8 cellular contexts compared by ENCODE assay signal in the genomic region with DNA sequence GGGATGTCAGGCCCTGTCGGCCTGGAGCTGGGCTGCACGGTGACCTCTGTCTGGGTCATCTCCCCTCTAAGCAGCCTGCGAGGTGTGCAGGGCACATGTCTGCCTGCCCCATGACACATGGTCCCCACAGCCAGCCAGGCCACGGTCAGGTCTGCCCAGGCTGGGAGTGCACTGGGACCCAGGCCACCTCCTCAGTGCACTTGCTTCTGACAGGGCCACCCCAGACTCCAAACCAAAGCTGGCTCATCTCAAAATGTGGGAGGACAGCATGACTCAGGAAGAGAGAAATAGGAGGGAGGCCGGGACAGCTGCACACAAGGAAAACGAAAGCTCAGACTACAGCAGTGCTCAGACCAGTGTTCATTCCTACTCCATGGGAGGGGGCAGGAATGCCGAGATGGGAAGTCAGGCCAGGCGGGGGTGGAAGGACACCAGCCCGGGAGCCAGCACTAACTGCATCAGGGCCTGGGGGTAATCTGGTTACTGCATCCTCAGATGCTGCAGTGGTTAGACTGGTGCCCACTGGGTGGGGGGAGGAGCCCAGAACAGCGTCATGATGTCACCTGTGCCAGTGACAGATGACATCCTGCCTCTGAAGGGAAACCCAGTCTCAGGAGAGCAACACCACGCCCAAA. TPM values are rescaled to one million over a fixed set of nuclear protein-coding genes. Genes with fewer than 3 reads are reported as not detected.
A peak's percentile ranks its signal among the peaks of the same experiment; 100 is the strongest.
DNase-seq lines count a peak whose midpoint lies in the region; ATAC-seq lines count a peak whose summit lies in the region.

No MANE protein-coding gene starts in this region.

- H4K5ac ChIP-seq in mesendoderm (ENCODE audit: low read length): no peak overlapping the region

- H3K27me3 ChIP-seq in mesendoderm (ENCODE audit: insufficient read depth, low read length, poor library complexity): peaks cover 3% of the 10 kb centered on the region

- no peaks in the 10 kb centered on the region for H3K79me2 ChIP-seq in mesendoderm (ENCODE audit: control insufficient read depth, insufficient read depth, low read length)

- H3K23ac ChIP-seq in mesendoderm (ENCODE audit: low read length): no peak overlapping the region

- no peak overlapping the region for H2BK15ac ChIP-seq in mesendoderm (replicated peaks; ENCODE audit: low read depth)

- H3K4me2 ChIP-seq in mesendoderm (ENCODE audit: low read length): no peak overlapping the region

- in situ Hi-C loops in ACHN (cut with HindIII; ENCODE audit: low pct_ligation_motif_present, low pct_unique_long_range_greater_than_20kb, low sequenced_read_pairs): loop anchor here (25.0 kb wide), 1 partner anchor 485 kb away; a partner anchor contains a TSS

- no peak overlapping the region for H2BK5ac ChIP-seq in mesendoderm (ENCODE audit: low read length)

- no peak overlapping the region for H3K56ac ChIP-seq in mesendoderm (ENCODE audit: low read length)

- H2AK5ac ChIP-seq in mesendoderm (ENCODE audit: low read length): no peak overlapping the region

- no peak overlapping the region for H3K4me3 Mint-ChIP-seq in central memory CD8-positive, alpha-beta T cell

- peaks cover 9% of the 10 kb centered on the region for H3K27me3 Mint-ChIP-seq in central memory CD8-positive, alpha-beta T cell

- peaks cover 10% of the 10 kb centered on the region for H3K36me3 Mint-ChIP-seq in central memory CD8-positive, alpha-beta T cell (ENCODE audit: insufficient read depth)

- H2BK120ac ChIP-seq in mesendoderm (ENCODE audit: low read depth, low read length): no peak overlapping the region

- peak overlapping the region; percentile 76 for H3K27ac Mint-ChIP-seq in central memory CD8-positive, alpha-beta T cell (ENCODE audit: low read depth)

- peaks cover 12% of the 10 kb centered on the region for H3K36me3 ChIP-seq in mesendoderm (ENCODE audit: control insufficient read depth, insufficient read depth, low read length)

- H3K9me3 Mint-ChIP-seq in central memory CD8-positive, alpha-beta T cell: no peaks in the 10 kb centered on the region

- no peak overlapping the region for H3K4ac ChIP-seq in mesendoderm (ENCODE audit: low read depth, low read length)

- WGBS in mesendoderm (ENCODE audit: extremely low coverage, insufficient coverage, low lambda C conversion rate): no CpG with 5 or more reads among the region's 11 CpGs

- no peaks in the 10 kb centered on the region for H3K4me1 ChIP-seq in mesendoderm (ENCODE audit: control insufficient read depth, low read depth, low read length)

- H3K4me3 ChIP-seq in mesendoderm (ENCODE audit: low read length): no peak overlapping the region

- H3K18ac ChIP-seq in mesendoderm (ENCODE audit: low read length): no peak overlapping the region

- H3K4me1 Mint-ChIP-seq in central memory CD8-positive, alpha-beta T cell: peaks cover 8% of the 10 kb centered on the region

- no peaks in the 10 kb centered on the region for H3K79me1 ChIP-seq in mesendoderm (ENCODE audit: low read length)

- ATAC-seq in central memory CD8-positive, alpha-beta T cell (replicated peaks; ENCODE audit: extremely low read depth, poor library complexity, severe bottlenecking): no peak
- ATAC-seq in HG03354 (IDR thresholded peaks at IDR 0.05; ENCODE audit: poor library complexity, severe bottlenecking, unreplicated experiment): no peak
- no peak for ATAC-seq in HG03025 (IDR thresholded peaks at IDR 0.05; ENCODE audit: low FRiP score, unreplicated experiment)

- no peak overlapping the region for H3K9ac ChIP-seq in mesendoderm (ENCODE audit: low read length)

- H3K27ac ChIP-seq in mesendoderm (ENCODE audit: low read depth, low read length): no peak overlapping the region

- DNase-seq in ACHN (peak; percentile 23), M059J (ENCODE audit: low read depth) (peak; percentile 72), mesendoderm (peak; percentile 35), NCI-H2196 (lab: John Stamatoyannopoulos, UW; ENCODE audit: unreplicated experiment) (no peak), NCI-H2196 treated with DMSO at 0.1 percent for 48 hours (lab: John Stamatoyannopoulos, UW; ENCODE audit: unreplicated experiment) (no peak)
- no peak for DNase-seq in central memory CD8-positive, alpha-beta T cell (ENCODE audit: low spot score in 2 of 2)

- no peak overlapping the region for H4K8ac ChIP-seq in mesendoderm (ENCODE audit: low read depth, low read length)

RNA-seq across cellular contexts. Expression of a gene that starts 4.0 kb away (rescaled TPM):
- not detected in 2 replicates for total RNA-seq in M059J (2014; rRNA removed; shearing (Covaris generic))
- 0.24 TPM for polyA plus RNA-seq in mesendoderm (2013, experiment 1 of 2)
- 0.24 TPM for polyA plus RNA-seq in mesendoderm (2013, experiment 2 of 2)

RNA-seq across cellular contexts. Expression of a gene that starts 12.2 kb away (rescaled TPM):
- total RNA-seq in M059J (2014; rRNA removed; shearing (Covaris generic)): not detected in 2 replicates
- polyA plus RNA-seq in mesendoderm (2013, experiment 1 of 2): not detected
- polyA plus RNA-seq in mesendoderm (2013, experiment 2 of 2): not detected

Comparison
In these comparisons a context has a peak if more than half of its experiments do, and no peak if none do; other contexts are left out.
1. DNase-seq: peak in ACHN (single experiment), M059J (single experiment) and mesendoderm (single experiment); none in central memory CD8-positive, alpha-beta T cell (0 of 2), NCI-H2196 (single experiment) and NCI-H2196 treated with DMSO at 0.1 percent for 48 hours (single experiment).